Comparison of ENCODE assay signal across 8 cellular contexts in genomic region chr19:30669329-30670010, GRCh38.
A peak's percentile ranks its signal among the peaks of the same experiment; 100 is the strongest.
DNase-seq lines count a peak whose midpoint lies in the region; ATAC-seq, FAIRE-seq and TF ChIP-seq lines count a peak whose summit lies in the region.

No MANE protein-coding gene starts in this region.

- CTCF ChIA-PET in PC-3 (lab: Charles Lee): interaction anchor here (0.6 kb wide), 1 partner anchor 1900 kb away, joined by 4 read pairs; no protein-coding TSS in a partner anchor
- CTCF ChIA-PET in activated naive CD4-positive, alpha-beta T cell treated with anti-CD3 and anti-CD28 coated beads, Interleukin-2, amount 10 ng/mL, durations not matched to agents 7 days and 5 days (lab: Charles Lee): interaction anchor here (0.8 to 2.9 kb wide), 8 partner anchors 8 to 1553 kb away, joined by 3 to 18 read pairs (median 4); no protein-coding TSS in a partner anchor

- H3K9me3 ChIP-seq in PC-3 (ENCODE audit: low read length): no peaks in the 10 kb centered on the region
- H3K9me3 ChIP-seq in heart right ventricle: no peaks in the 10 kb centered on the region

- H3K4me1 ChIP-seq in PC-3 (ENCODE audit: insufficient read depth, low read length) (no peaks in the 10 kb centered on the region), heart right ventricle (peaks cover 0 to 26% (median 9%) of the 10 kb centered on the region in 9 donors)

- ATAC-seq in PC-3 (peak; percentile 43; the same call in 1 of the 2 replicates), heart right ventricle (peak in 6 of 8 donors; percentile 3 to 51 (median 27)), HG02798 (IDR thresholded peaks at IDR 0.05; ENCODE audit: poor library complexity, unreplicated experiment) (no peak), HG02610 (IDR thresholded peaks at IDR 0.05; ENCODE audit: unreplicated experiment) (no peak)

- no peaks in the 10 kb centered on the region for H3K9me2 ChIP-seq in PC-3 (replicated peaks; ENCODE audit: low read length)

- H3K4me3 ChIP-seq in PC-3 (ENCODE audit: low read length) (no peak overlapping the region), heart right ventricle (no peak overlapping the region)

- peak overlapping the region; percentile 25 for H3K4me2 ChIP-seq in PC-3 (ENCODE audit: low read length)

- H3K79me2 ChIP-seq in PC-3 (ENCODE audit: low read length): no peaks in the 10 kb centered on the region

- no peaks in the 10 kb centered on the region for H3K4me1 Mint-ChIP-seq in activated naive CD4-positive, alpha-beta T cell treated with anti-CD3 and anti-CD28 coated beads, Interleukin-2, amount 10 ng/mL, durations not matched to agents 7 days and 5 days

- H3K27ac ChIP-seq in PC-3 (ENCODE audit: low read length) (no peak overlapping the region), heart right ventricle (no peak overlapping the region)

- no peak for FAIRE-seq in GM12892 (lab: Jason Lieb, UNC)

- intact Hi-C loops in PC-3 (cut with micrococcal nuclease) (loop anchor here (5.0 kb wide), 1 partner anchor 1553 kb away; no protein-coding TSS in a partner anchor), heart right ventricle (cut with DNase I) (loop anchor here in 5 of 10 donors (5.0 kb wide), 2 partner anchors 1553 to 1558 kb away; no protein-coding TSS in a partner anchor)

- no peaks in the 10 kb centered on the region for H3K9me3 Mint-ChIP-seq in activated naive CD4-positive, alpha-beta T cell treated with anti-CD3 and anti-CD28 coated beads, Interleukin-2, amount 10 ng/mL, durations not matched to agents 7 days and 5 days

- no peaks in the 10 kb centered on the region for H3F3A ChIP-seq in PC-3 (ENCODE audit: low read length, unreplicated experiment)

- no peak overlapping the region for H3K9ac ChIP-seq in PC-3 (ENCODE audit: low read length)

- POLR2A ChIA-PET in PC-3 (lab: Charles Lee; ENCODE audit: unreplicated experiment): no interaction called here

- H2AFZ ChIP-seq in PC-3 (ENCODE audit: low read length): 0 out of 2 replicates have a peak overlapping the region, but pooled peaks have one; percentile 38

- H3K27me3 ChIP-seq in PC-3 (ENCODE audit: low read length): peaks cover 11% of the 10 kb centered on the region; the same call in 1 of the 2 replicates
- peaks cover 0 to 48% (median 22%) of the 10 kb centered on the region in 7 donors for H3K27me3 ChIP-seq in heart right ventricle

- TF ChIP-seq CTCF in PC-3 (conservative IDR thresholded peaks at IDR 0.05; ENCODE audit: low read depth, low read length) (peak; percentile 83), heart right ventricle (IDR thresholded peaks at IDR 0.05) (peak; percentile 73 to 86 (median 82))

- DNase-seq in AG08396 (ENCODE audit: low spot score) (peak; percentile 53), GM12892 (ENCODE audit: insufficient read length) (peak; percentile 36), PC-3 (peak; percentile 39), heart right ventricle (peak; percentile 56 to 76), putamen (ENCODE audit: low spot score) (peak; percentile 44)
- peak; percentile 59 for DNase-seq in activated naive CD4-positive, alpha-beta T cell treated with anti-CD3 and anti-CD28 coated beads, Interleukin-2, amount 10 ng/mL, durations not matched to agents 7 days and 5 days

- H3K36me3 ChIP-seq in PC-3 (ENCODE audit: low read depth, low read length) (no peaks in the 10 kb centered on the region), heart right ventricle (no peaks in the 10 kb centered on the region)

- no peaks in the 10 kb centered on the region for H4K20me1 ChIP-seq in PC-3 (ENCODE audit: low read length)

- WGBS in heart right ventricle, 2 donors: 22 to 25% methylated on average over 25 of the region's 25 CpGs

- no peak overlapping the region for H3K4me3 Mint-ChIP-seq in activated naive CD4-positive, alpha-beta T cell treated with anti-CD3 and anti-CD28 coated beads, Interleukin-2, amount 10 ng/mL, durations not matched to agents 7 days and 5 days

- no peak overlapping the region for H3K27ac Mint-ChIP-seq in activated naive CD4-positive, alpha-beta T cell treated with anti-CD3 and anti-CD28 coated beads, Interleukin-2, amount 10 ng/mL, durations not matched to agents 7 days and 5 days

- H3K36me3 Mint-ChIP-seq in activated naive CD4-positive, alpha-beta T cell treated with anti-CD3 and anti-CD28 coated beads, Interleukin-2, amount 10 ng/mL, durations not matched to agents 7 days and 5 days: no peaks in the 10 kb centered on the region

- no peak for TF ChIP-seq POLR2A in GM12892 (IDR thresholded peaks at IDR 0.05; ENCODE audit: low read depth, low read length)

- H3K27me3 Mint-ChIP-seq in activated naive CD4-positive, alpha-beta T cell treated with anti-CD3 and anti-CD28 coated beads, Interleukin-2, amount 10 ng/mL, durations not matched to agents 7 days and 5 days: peaks cover 19% of the 10 kb centered on the region

- no TSS peak for BruUV-seq in PC-3 (replicated peaks; lab: Mats Ljungman, UMichigan)

Comparison
In these comparisons a context has a peak if more than half of its experiments do, and no peak if none do; other contexts are left out.
1. ATAC-seq: peak in PC-3 (single experiment) and heart right ventricle (6 of 8); none in HG02798 (single experiment) and HG02610 (single experiment).
2. Peak in every context shown above with its lines, with median percentiles within 50 percentile points of each other: DNase-seq.